ENCODE assay signal across 28 cellular contexts in genomic region chr1:218646288-218646687, GRCh38.
"Had no signal": no experiment of that assay in that cellular context is flagged by ENCODE, and none has a peak within 500 bp of the region (broad histone marks: within the 10 kb centered on the region; RNA-seq: fewer than 3 reads in every experiment).

No MANE protein-coding gene starts in this region.

- H3K27ac ChIP-seq: adrenal gland, ascending aorta, left ventricle myocardium inferior, neutrophil, parathyroid adenoma had no signal

- H3K27me3 Mint-ChIP-seq: activated naive CD8-positive, alpha-beta T cell; activated T-cell treated with anti-CD3 and anti-CD28 coated beads, Interleukin-2, amount 50 U/mL, for 24 hours; effector memory CD8-positive, alpha-beta T cell; stimulated activated naive B cell treated with anti-CD40 and anti-IgM and Interleukin-4, amounts not matched to agents 10 μg/mL and 1 μg/mL and 100 μg/mL, for 72 hours had no signal

- H3K27me3 ChIP-seq: adrenal gland, ascending aorta, neutrophil had no signal

- H3K9me3 ChIP-seq: adrenal gland, ascending aorta, neutrophil had no signal

- H3K9me3 Mint-ChIP-seq: activated T-helper 2 cell treated with anti-CD3 and anti-CD28 coated beads, Interferon-gamma antibody, Interleukin-2, Interleukin-4, amounts not matched to agents 10 μg/mL and 5 μg/mL and 100 μg/mL, durations not matched to agents 14 hours and 24 hours and 36 hours; stimulated activated naive B cell treated with anti-CD40 and anti-IgM and Interleukin-4, amounts not matched to agents 10 μg/mL and 1 μg/mL and 100 μg/mL, for 72 hours had no signal

- H3K36me3 Mint-ChIP-seq: activated naive CD8-positive, alpha-beta T cell; immature natural killer cell; mesothelial cell of epicardium; natural killer cell; stimulated activated naive B cell treated with anti-CD40 and anti-IgM and Interleukin-4, amounts not matched to agents 10 μg/mL and 1 μg/mL and 100 μg/mL, for 72 hours; WTC11 had no signal

- DNase-seq: activated CD8-positive, alpha-beta memory T cell treated with anti-CD3 and anti-CD28 coated beads, Interleukin-2, amount 50 U/mL, for 4 hours; activated naive CD4-positive, alpha-beta T cell; activated T-cell treated with anti-CD3 and anti-CD28 coated beads, Interleukin-2, amount 50 U/mL, for 24 hours; adrenal gland; central memory CD4-positive, alpha-beta T cell; effector memory CD8-positive, alpha-beta T cell; foreskin melanocyte; immature natural killer cell; kidney glomerular epithelial cell; left ventricle myocardium inferior; mammary epithelial cell; natural killer cell; stimulated activated CD4-positive, alpha-beta T cell treated with anti-CD3 and anti-CD28 coated beads, Interleukin-15, amount 100 ng/mL, for 24 hours; stimulated activated naive B cell treated with anti-CD40 and anti-IgM and Interleukin-4, amounts not matched to agents 10 μg/mL and 1 μg/mL and 100 μg/mL, for 72 hours; T-helper 1 cell; T-helper 9 cell had no signal

- H3K4me1 Mint-ChIP-seq: immature natural killer cell; natural killer cell; stimulated activated naive B cell treated with anti-CD40 and anti-IgM and Interleukin-4, amounts not matched to agents 10 μg/mL and 1 μg/mL and 100 μg/mL, for 72 hours had no signal

- H3K27ac Mint-ChIP-seq: activated naive CD8-positive, alpha-beta T cell; activated T-cell treated with anti-CD3 and anti-CD28 coated beads, Interleukin-2, amount 50 U/mL, for 24 hours; activated T-helper 2 cell treated with anti-CD3 and anti-CD28 coated beads, Interferon-gamma antibody, Interleukin-2, Interleukin-4, amounts not matched to agents 10 μg/mL and 5 μg/mL and 100 μg/mL, durations not matched to agents 14 hours and 24 hours and 36 hours; effector memory CD8-positive, alpha-beta T cell; immature natural killer cell; mesothelial cell of epicardium; natural killer cell; stimulated activated naive B cell treated with anti-CD40 and anti-IgM and Interleukin-4, amounts not matched to agents 10 μg/mL and 1 μg/mL and 100 μg/mL, for 72 hours; WTC11 had no signal

- H3K4me1 ChIP-seq: adrenal gland, ascending aorta, left ventricle myocardium inferior, parathyroid adenoma had no signal

- H3K4me3 Mint-ChIP-seq: activated naive CD8-positive, alpha-beta T cell; activated T-cell treated with anti-CD3 and anti-CD28 coated beads, Interleukin-2, amount 50 U/mL, for 24 hours; effector memory CD8-positive, alpha-beta T cell; immature natural killer cell; mesothelial cell of epicardium; natural killer cell; stimulated activated naive B cell treated with anti-CD40 and anti-IgM and Interleukin-4, amounts not matched to agents 10 μg/mL and 1 μg/mL and 100 μg/mL, for 72 hours; WTC11 had no signal

- ATAC-seq: effector memory CD8-positive, alpha-beta T cell; esophagus mucosa; natural killer cell; sciatic nerve; stimulated activated naive B cell treated with anti-CD40 and anti-IgM and Interleukin-4, amounts not matched to agents 10 μg/mL and 1 μg/mL and 100 μg/mL, for 72 hours; WTC11 had no signal

- H3K4me3 ChIP-seq: adrenal gland, ascending aorta, left ventricle myocardium inferior, smooth muscle cell had no signal

- H3K36me3 ChIP-seq: adrenal gland, ascending aorta, left ventricle myocardium inferior, neutrophil had no signal

- FAIRE-seq: colon, endothelial cell of umbilical vein had no signal
